ENCODE assay signal across 1 cellular context in the genomic region with DNA sequence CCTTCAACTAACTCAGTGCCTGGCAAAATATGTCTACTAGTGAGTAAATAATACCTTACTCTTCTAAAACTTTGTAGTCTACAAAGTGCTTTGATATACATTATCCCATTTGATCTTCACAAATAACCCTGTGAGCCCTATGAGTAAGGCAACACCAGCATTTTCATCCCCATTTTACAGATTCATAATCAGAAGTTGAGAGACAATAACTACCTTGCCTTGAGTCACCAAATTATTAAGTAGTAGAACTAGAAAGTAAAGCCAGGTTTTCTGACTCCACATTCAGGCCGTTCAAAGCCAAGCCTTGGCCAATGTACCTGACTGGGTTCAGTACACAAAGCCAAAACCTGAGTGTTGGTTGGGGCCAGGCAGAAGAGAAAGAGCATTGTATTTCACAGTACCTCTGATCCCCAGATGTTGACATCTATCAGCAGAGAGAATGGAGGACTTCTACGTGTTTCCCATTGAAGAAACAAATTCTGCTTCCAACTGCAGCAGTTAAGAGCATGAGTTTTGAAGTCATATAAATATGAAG.
TF ChIP-seq lines count a peak whose summit lies in the region.

No MANE protein-coding gene starts in this region.

TF ChIP-seq in HepG2, 621 proteins besides CTCF, POLR2A, EP300 and RAD21 (continued from another document and continues in another):
- TF ChIP-seq, protein P1, sequence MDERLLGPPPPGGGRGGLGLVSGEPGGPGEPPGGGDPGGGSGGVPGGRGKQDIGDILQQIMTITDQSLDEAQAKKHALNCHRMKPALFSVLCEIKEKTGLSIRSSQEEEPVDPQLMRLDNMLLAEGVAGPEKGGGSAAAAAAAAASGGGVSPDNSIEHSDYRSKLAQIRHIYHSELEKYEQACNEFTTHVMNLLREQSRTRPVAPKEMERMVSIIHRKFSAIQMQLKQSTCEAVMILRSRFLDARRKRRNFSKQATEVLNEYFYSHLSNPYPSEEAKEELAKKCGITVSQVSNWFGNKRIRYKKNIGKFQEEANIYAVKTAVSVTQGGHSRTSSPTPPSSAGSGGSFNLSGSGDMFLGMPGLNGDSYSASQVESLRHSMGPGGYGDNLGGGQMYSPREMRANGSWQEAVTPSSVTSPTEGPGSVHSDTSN (CRISPR knock-in tag; IDR thresholded peaks at IDR 0.05), result no peak
- 0 out of 2 replicates have a peak, but pooled peaks have one; percentile 23 for TF ChIP-seq THAP11 (CRISPR knock-in tag; IDR thresholded peaks at IDR 0.05)
- no peak for TF ChIP-seq FOXP1 (IDR thresholded peaks at IDR 0.05)
- 0 out of 2 replicates have a peak, but pooled peaks have one; percentile 14 for TF ChIP-seq FOXP1 (CRISPR knock-in tag; IDR thresholded peaks at IDR 0.05)
- TF ChIP-seq HOXA3 (CRISPR knock-in tag; IDR thresholded peaks at IDR 0.05), result no peak; the same call in 1 of the 2 replicates
- no peak for TF ChIP-seq ZNF30 (CRISPR knock-in tag; IDR thresholded peaks at IDR 0.05)
- TF ChIP-seq, protein P2, sequence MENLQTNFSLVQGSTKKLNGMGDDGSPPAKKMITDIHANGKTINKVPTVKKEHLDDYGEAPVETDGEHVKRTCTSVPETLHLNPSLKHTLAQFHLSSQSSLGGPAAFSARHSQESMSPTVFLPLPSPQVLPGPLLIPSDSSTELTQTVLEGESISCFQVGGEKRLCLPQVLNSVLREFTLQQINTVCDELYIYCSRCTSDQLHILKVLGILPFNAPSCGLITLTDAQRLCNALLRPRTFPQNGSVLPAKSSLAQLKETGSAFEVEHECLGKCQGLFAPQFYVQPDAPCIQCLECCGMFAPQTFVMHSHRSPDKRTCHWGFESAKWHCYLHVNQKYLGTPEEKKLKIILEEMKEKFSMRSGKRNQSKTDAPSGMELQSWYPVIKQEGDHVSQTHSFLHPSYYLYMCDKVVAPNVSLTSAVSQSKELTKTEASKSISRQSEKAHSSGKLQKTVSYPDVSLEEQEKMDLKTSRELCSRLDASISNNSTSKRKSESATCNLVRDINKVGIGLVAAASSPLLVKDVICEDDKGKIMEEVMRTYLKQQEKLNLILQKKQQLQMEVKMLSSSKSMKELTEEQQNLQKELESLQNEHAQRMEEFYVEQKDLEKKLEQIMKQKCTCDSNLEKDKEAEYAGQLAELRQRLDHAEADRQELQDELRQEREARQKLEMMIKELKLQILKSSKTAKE (CRISPR knock-in tag; IDR thresholded peaks at IDR 0.05; ENCODE audit: borderline replicate concordance), result no peak
- no peak for TF ChIP-seq RARG (CRISPR knock-in tag; IDR thresholded peaks at IDR 0.05; ENCODE audit: low read depth)
- TF ChIP-seq ZNF775 (CRISPR knock-in tag; IDR thresholded peaks at IDR 0.05; ENCODE audit: borderline replicate concordance), result no peak
- TF ChIP-seq, protein P3, sequence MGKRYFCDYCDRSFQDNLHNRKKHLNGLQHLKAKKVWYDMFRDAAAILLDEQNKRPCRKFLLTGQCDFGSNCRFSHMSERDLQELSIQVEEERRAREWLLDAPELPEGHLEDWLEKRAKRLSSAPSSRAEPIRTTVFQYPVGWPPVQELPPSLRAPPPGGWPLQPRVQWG (CRISPR knock-in tag; IDR thresholded peaks at IDR 0.05; ENCODE audit: borderline replicate concordance, low read depth), result no peak
- TF ChIP-seq ZNF10 (CRISPR knock-in tag; IDR thresholded peaks at IDR 0.05; ENCODE audit: borderline replicate concordance, low read depth), result no peak
- TF ChIP-seq, protein P4, sequence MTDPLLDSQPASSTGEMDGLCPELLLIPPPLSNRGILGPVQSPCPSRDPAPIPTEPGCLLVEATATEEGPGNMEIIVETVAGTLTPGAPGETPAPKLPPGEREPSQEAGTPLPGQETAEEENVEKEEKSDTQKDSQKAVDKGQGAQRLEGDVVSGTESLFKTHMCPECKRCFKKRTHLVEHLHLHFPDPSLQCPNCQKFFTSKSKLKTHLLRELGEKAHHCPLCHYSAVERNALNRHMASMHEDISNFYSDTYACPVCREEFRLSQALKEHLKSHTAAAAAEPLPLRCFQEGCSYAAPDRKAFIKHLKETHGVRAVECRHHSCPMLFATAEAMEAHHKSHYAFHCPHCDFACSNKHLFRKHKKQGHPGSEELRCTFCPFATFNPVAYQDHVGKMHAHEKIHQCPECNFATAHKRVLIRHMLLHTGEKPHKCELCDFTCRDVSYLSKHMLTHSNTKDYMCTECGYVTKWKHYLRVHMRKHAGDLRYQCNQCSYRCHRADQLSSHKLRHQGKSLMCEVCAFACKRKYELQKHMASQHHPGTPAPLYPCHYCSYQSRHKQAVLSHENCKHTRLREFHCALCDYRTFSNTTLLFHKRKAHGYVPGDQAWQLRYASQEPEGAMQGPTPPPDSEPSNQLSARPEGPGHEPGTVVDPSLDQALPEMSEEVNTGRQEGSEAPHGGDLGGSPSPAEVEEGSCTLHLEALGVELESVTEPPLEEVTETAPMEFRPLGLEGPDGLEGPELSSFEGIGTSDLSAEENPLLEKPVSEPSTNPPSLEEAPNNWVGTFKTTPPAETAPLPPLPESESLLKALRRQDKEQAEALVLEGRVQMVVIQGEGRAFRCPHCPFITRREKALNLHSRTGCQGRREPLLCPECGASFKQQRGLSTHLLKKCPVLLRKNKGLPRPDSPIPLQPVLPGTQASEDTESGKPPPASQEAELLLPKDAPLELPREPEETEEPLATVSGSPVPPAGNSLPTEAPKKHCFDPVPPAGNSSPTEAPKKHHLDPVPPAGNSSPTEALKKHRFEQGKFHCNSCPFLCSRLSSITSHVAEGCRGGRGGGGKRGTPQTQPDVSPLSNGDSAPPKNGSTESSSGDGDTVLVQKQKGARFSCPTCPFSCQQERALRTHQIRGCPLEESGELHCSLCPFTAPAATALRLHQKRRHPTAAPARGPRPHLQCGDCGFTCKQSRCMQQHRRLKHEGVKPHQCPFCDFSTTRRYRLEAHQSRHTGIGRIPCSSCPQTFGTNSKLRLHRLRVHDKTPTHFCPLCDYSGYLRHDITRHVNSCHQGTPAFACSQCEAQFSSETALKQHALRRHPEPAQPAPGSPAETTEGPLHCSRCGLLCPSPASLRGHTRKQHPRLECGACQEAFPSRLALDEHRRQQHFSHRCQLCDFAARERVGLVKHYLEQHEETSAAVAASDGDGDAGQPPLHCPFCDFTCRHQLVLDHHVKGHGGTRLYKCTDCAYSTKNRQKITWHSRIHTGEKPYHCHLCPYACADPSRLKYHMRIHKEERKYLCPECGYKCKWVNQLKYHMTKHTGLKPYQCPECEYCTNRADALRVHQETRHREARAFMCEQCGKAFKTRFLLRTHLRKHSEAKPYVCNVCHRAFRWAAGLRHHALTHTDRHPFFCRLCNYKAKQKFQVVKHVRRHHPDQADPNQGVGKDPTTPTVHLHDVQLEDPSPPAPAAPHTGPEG (CRISPR knock-in tag; IDR thresholded peaks at IDR 0.05), result no peak
- TF ChIP-seq, protein P5, sequence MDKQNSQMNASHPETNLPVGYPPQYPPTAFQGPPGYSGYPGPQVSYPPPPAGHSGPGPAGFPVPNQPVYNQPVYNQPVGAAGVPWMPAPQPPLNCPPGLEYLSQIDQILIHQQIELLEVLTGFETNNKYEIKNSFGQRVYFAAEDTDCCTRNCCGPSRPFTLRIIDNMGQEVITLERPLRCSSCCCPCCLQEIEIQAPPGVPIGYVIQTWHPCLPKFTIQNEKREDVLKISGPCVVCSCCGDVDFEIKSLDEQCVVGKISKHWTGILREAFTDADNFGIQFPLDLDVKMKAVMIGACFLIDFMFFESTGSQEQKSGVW (CRISPR knock-in tag; IDR thresholded peaks at IDR 0.05; ENCODE audit: borderline replicate concordance), result no peak
- TF ChIP-seq KMT2A (CRISPR knock-in tag; IDR thresholded peaks at IDR 0.05), result no peak
- TF ChIP-seq SAFB2 (CRISPR knock-in tag; IDR thresholded peaks at IDR 0.05; ENCODE audit: borderline replicate concordance, low read depth), result no peak
- TF ChIP-seq, protein P6, sequence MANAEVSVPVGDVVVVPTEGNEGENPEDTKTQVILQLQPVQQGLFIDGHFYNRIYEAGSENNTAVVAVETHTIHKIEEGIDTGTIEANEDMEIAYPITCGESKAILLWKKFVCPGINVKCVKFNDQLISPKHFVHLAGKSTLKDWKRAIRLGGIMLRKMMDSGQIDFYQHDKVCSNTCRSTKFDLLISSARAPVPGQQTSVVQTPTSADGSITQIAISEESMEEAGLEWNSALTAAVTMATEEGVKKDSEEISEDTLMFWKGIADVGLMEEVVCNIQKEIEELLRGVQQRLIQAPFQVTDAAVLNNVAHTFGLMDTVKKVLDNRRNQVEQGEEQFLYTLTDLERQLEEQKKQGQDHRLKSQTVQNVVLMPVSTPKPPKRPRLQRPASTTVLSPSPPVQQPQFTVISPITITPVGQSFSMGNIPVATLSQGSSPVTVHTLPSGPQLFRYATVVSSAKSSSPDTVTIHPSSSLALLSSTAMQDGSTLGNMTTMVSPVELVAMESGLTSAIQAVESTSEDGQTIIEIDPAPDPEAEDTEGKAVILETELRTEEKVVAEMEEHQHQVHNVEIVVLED (CRISPR knock-in tag; IDR thresholded peaks at IDR 0.05; ENCODE audit: borderline replicate concordance), result peak; percentile 18; the same call in 1 of the 2 replicates
- TF ChIP-seq, protein P7, sequence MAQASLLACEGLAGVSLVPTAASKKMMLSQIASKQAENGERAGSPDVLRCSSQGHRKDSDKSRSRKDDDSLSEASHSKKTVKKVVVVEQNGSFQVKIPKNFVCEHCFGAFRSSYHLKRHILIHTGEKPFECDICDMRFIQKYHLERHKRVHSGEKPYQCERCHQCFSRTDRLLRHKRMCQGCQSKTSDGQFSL (CRISPR knock-in tag; IDR thresholded peaks at IDR 0.05), result no peak
- TF ChIP-seq MBD4 (IDR thresholded peaks at IDR 0.05; ENCODE audit: borderline replicate concordance, low read length), result no peak
- TF ChIP-seq ZNF567 (CRISPR knock-in tag; IDR thresholded peaks at IDR 0.05; ENCODE audit: borderline replicate concordance), result no peak; the same call in 1 of the 2 replicates
- TF ChIP-seq MEIS1 (CRISPR knock-in tag; IDR thresholded peaks at IDR 0.05; ENCODE audit: borderline replicate concordance), result no peak
- no peak for TF ChIP-seq ZNF296 (CRISPR knock-in tag; conservative IDR thresholded peaks at IDR 0.05)
- no peak for TF ChIP-seq PHF20 (CRISPR knock-in tag; IDR thresholded peaks at IDR 0.05)
- no peak for TF ChIP-seq ZNF761 (CRISPR knock-in tag; conservative IDR thresholded peaks at IDR 0.05)
- no peak for TF ChIP-seq NPAS2 (CRISPR knock-in tag; IDR thresholded peaks at IDR 0.05; ENCODE audit: borderline replicate concordance)
- TF ChIP-seq, protein P8, sequence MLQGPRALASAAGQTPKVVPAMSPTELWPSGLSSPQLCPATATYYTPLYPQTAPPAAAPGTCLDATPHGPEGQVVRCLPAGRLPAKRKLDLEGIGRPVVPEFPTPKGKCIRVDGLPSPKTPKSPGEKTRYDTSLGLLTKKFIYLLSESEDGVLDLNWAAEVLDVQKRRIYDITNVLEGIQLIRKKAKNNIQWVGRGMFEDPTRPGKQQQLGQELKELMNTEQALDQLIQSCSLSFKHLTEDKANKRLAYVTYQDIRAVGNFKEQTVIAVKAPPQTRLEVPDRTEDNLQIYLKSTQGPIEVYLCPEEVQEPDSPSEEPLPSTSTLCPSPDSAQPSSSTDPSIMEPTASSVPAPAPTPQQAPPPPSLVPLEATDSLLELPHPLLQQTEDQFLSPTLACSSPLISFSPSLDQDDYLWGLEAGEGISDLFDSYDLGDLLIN (CRISPR knock-in tag; IDR thresholded peaks at IDR 0.05; ENCODE audit: borderline replicate concordance), result no peak
- TF ChIP-seq, protein P9, sequence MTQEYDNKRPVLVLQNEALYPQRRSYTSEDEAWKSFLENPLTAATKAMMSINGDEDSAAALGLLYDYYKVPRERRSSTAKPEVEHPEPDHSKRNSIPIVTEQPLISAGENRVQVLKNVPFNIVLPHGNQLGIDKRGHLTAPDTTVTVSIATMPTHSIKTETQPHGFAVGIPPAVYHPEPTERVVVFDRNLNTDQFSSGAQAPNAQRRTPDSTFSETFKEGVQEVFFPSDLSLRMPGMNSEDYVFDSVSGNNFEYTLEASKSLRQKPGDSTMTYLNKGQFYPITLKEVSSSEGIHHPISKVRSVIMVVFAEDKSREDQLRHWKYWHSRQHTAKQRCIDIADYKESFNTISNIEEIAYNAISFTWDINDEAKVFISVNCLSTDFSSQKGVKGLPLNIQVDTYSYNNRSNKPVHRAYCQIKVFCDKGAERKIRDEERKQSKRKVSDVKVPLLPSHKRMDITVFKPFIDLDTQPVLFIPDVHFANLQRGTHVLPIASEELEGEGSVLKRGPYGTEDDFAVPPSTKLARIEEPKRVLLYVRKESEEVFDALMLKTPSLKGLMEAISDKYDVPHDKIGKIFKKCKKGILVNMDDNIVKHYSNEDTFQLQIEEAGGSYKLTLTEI (CRISPR knock-in tag; conservative IDR thresholded peaks at IDR 0.05), result no peak
- no peak for TF ChIP-seq ZNF713 (CRISPR knock-in tag; IDR thresholded peaks at IDR 0.05)
- no peak for TF ChIP-seq NFIC (IDR thresholded peaks at IDR 0.05; ENCODE audit: low read length)
- no peak for TF ChIP-seq ZNF232 (CRISPR knock-in tag; IDR thresholded peaks at IDR 0.05; ENCODE audit: borderline replicate concordance)
- peak; percentile 93 for TF ChIP-seq ZMYM3 (CRISPR knock-in tag; IDR thresholded peaks at IDR 0.05)
- peak; percentile 36; the same call in 1 of the 2 replicates for TF ChIP-seq REPIN1 (CRISPR knock-in tag; IDR thresholded peaks at IDR 0.05; ENCODE audit: borderline replicate concordance, low read depth)
- TF ChIP-seq, protein P10, sequence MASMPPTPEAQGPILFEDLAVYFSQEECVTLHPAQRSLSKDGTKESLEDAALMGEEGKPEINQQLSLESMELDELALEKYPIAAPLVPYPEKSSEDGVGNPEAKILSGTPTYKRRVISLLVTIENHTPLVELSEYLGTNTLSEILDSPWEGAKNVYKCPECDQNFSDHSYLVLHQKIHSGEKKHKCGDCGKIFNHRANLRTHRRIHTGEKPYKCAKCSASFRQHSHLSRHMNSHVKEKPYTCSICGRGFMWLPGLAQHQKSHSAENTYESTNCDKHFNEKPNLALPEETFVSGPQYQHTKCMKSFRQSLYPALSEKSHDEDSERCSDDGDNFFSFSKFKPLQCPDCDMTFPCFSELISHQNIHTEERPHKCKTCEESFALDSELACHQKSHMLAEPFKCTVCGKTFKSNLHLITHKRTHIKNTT (CRISPR knock-in tag; IDR thresholded peaks at IDR 0.05), result no peak
- TF ChIP-seq, protein P11, sequence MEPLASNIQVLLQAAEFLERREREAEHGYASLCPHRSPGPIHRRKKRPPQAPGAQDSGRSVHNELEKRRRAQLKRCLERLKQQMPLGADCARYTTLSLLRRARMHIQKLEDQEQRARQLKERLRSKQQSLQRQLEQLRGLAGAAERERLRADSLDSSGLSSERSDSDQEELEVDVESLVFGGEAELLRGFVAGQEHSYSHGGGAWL (CRISPR knock-in tag; IDR thresholded peaks at IDR 0.05), result no peak
- TF ChIP-seq, protein P12, sequence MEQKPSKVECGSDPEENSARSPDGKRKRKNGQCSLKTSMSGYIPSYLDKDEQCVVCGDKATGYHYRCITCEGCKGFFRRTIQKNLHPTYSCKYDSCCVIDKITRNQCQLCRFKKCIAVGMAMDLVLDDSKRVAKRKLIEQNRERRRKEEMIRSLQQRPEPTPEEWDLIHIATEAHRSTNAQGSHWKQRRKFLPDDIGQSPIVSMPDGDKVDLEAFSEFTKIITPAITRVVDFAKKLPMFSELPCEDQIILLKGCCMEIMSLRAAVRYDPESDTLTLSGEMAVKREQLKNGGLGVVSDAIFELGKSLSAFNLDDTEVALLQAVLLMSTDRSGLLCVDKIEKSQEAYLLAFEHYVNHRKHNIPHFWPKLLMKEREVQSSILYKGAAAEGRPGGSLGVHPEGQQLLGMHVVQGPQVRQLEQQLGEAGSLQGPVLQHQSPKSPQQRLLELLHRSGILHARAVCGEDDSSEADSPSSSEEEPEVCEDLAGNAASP (CRISPR knock-in tag; IDR thresholded peaks at IDR 0.05; ENCODE audit: borderline replicate concordance), result peak; percentile 23; the same call in 1 of the 2 replicates
- TF ChIP-seq, protein P13, sequence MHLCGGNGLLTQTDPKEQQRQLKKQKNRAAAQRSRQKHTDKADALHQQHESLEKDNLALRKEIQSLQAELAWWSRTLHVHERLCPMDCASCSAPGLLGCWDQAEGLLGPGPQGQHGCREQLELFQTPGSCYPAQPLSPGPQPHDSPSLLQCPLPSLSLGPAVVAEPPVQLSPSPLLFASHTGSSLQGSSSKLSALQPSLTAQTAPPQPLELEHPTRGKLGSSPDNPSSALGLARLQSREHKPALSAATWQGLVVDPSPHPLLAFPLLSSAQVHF (CRISPR knock-in tag; IDR thresholded peaks at IDR 0.05), result no peak
